In the genomic region with DNA sequence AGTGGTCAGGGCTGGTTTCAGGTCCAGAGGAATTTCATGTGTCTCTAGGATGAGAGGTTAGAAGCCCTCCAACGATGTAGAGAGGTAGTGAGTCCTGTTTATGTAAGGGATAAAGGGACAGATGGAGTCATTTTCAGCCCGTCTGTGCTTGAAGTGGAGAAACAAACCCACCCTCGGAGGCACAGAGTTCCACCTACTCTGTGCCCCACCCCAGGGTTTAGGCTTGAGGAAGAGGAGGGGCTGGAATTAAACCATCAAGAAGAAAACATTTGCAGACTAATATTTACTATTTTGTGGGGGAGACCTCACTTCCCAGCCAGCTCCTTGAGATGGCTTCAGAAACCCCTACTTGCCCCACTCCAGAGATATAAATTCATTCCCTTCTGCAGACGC, we compare ENCODE assay signal across 8 cellular contexts. TPM values are rescaled to one million over a fixed set of nuclear protein-coding genes. Genes with fewer than 3 reads are reported as not detected.
DNase-seq lines count a peak whose midpoint lies in the region; ATAC-seq and TF ChIP-seq lines count a peak whose summit lies in the region.

No MANE protein-coding gene starts in this region.

- POLR2A ChIA-PET in activated CD4-positive, alpha-beta memory T cell treated with anti-CD3 and anti-CD28 coated beads, Interleukin-2, amount 10 ng/mL, durations not matched to agents 7 days and 5 days (lab: Charles Lee), result interaction anchor here (1.0 to 3.2 kb wide), 7 partner anchors 11 to 485 kb away, joined by 3 to 28 read pairs (median 6); a partner anchor contains a TSS

- H3K4me1 Mint-ChIP-seq in activated naive CD4-positive, alpha-beta T cell treated with anti-CD3 and anti-CD28 coated beads, Interleukin-2, amount 10 ng/mL, durations not matched to agents 7 days and 5 days, result peaks cover 34% of the 10 kb centered on the region
- H3K4me1 Mint-ChIP-seq in activated CD4-positive, alpha-beta memory T cell treated with anti-CD3 and anti-CD28 coated beads, Interleukin-2, amount 10 ng/mL, durations not matched to agents 7 days and 5 days, result peaks cover 27% of the 10 kb centered on the region

- TF ChIP-seq EP300 in transverse colon (IDR thresholded peaks at IDR 0.05; ENCODE audit: low read depth), result no peak

- in situ Hi-C loops in transverse colon (cut with MboI; ENCODE audit: low pct_ligation_motif_present in 1 of 4, low pct_unique_long_range_greater_than_20kb in 1 of 4, low sequenced_read_pairs in 3 of 4), result no loop called here

- DNase-seq in activated naive CD4-positive, alpha-beta T cell treated with anti-CD3 and anti-CD28 coated beads, Interleukin-2, amount 10 ng/mL, durations not matched to agents 7 days and 5 days, result no peak
- DNase-seq in activated naive CD4-positive, alpha-beta T cell (lab: John Stamatoyannopoulos, UW), result no peak
- DNase-seq in activated CD4-positive, alpha-beta memory T cell treated with anti-CD3 and anti-CD28 coated beads, Interleukin-2, amount 10 ng/mL, durations not matched to agents 7 days and 5 days, result no peak
- no peak for DNase-seq in kidney epithelial cell (ENCODE audit: low read depth)
- DNase-seq in transverse colon, result no peak
- DNase-seq in midbrain (lab: John Stamatoyannopoulos, UW), result no peak
- DNase-seq in stimulated activated naive CD4-positive, alpha-beta T cell treated with Interleukin-2 at 50 U/mL for 16 hours (lab: John Stamatoyannopoulos, UW), result no peak

- ATAC-seq in GM19397 (IDR thresholded peaks at IDR 0.05; ENCODE audit: unreplicated experiment), result no peak

- H3K36me3 ChIP-seq in kidney epithelial cell (ENCODE audit: control insufficient read depth, insufficient read depth, low read length) (no peaks in the 10 kb centered on the region), transverse colon (no peaks in the 10 kb centered on the region)

- H3K4me1 ChIP-seq in transverse colon, result peaks cover 0 to 22% (median 3%) of the 10 kb centered on the region in 4 donors

- no peaks in the 10 kb centered on the region for H3K27me3 ChIP-seq in kidney epithelial cell (ENCODE audit: control insufficient read depth, insufficient read depth, low read length)
- H3K27me3 ChIP-seq in transverse colon, result no peaks in the 10 kb centered on the region

- H3K4me3 ChIP-seq in kidney epithelial cell (ENCODE audit: low read depth, low read length) (peak overlapping the region; percentile 46), transverse colon (peak overlapping the region in 3 of 4 donors; percentile 29 to 83 (median 49))

- peak overlapping the region; percentile 77 to 86 (median 84) for H3K27ac ChIP-seq in transverse colon

- WGBS in transverse colon (ENCODE audit: low coverage in 1 of 2), 2 donors, result 58% methylated on average over 4 of the region's 4 CpGs; no CpG with 5 or more reads in 1 of the 2 donors

- peaks cover 24% of the 10 kb centered on the region for H3K36me3 Mint-ChIP-seq in activated naive CD4-positive, alpha-beta T cell treated with anti-CD3 and anti-CD28 coated beads, Interleukin-2, amount 10 ng/mL, durations not matched to agents 7 days and 5 days
- peaks cover 22% of the 10 kb centered on the region for H3K36me3 Mint-ChIP-seq in activated CD4-positive, alpha-beta memory T cell treated with anti-CD3 and anti-CD28 coated beads, Interleukin-2, amount 10 ng/mL, durations not matched to agents 7 days and 5 days (ENCODE audit: low read depth)

- H3K27me3 Mint-ChIP-seq in activated naive CD4-positive, alpha-beta T cell treated with anti-CD3 and anti-CD28 coated beads, Interleukin-2, amount 10 ng/mL, durations not matched to agents 7 days and 5 days, result no peaks in the 10 kb centered on the region
- H3K27me3 Mint-ChIP-seq in activated CD4-positive, alpha-beta memory T cell treated with anti-CD3 and anti-CD28 coated beads, Interleukin-2, amount 10 ng/mL, durations not matched to agents 7 days and 5 days, result no peaks in the 10 kb centered on the region

- H3K9me3 ChIP-seq in transverse colon, result no peaks in the 10 kb centered on the region

- peak overlapping the region; percentile 92 for H3K27ac Mint-ChIP-seq in activated naive CD4-positive, alpha-beta T cell treated with anti-CD3 and anti-CD28 coated beads, Interleukin-2, amount 10 ng/mL, durations not matched to agents 7 days and 5 days
- H3K27ac Mint-ChIP-seq in activated CD4-positive, alpha-beta memory T cell treated with anti-CD3 and anti-CD28 coated beads, Interleukin-2, amount 10 ng/mL, durations not matched to agents 7 days and 5 days, result peak overlapping the region; percentile 59

- CTCF ChIA-PET in activated naive CD4-positive, alpha-beta T cell treated with anti-CD3 and anti-CD28 coated beads, Interleukin-2, amount 10 ng/mL, durations not matched to agents 7 days and 5 days (lab: Charles Lee), result interaction anchor here (0.6 to 1.1 kb wide), 2 partner anchors 110 to 359 kb away, joined by 3 read pairs; no protein-coding TSS in a partner anchor
- CTCF ChIA-PET in activated CD4-positive, alpha-beta memory T cell treated with anti-CD3 and anti-CD28 coated beads, Interleukin-2, amount 10 ng/mL, durations not matched to agents 7 days and 5 days (lab: Charles Lee), result interaction anchor here (2.6 kb wide), 1 partner anchor 111 kb away, joined by 9 read pairs; no protein-coding TSS in a partner anchor

- intact Hi-C loops in transverse colon (cut with DNase I; ENCODE audit: low total_unique reads), result no loop called here

- no peak for TF ChIP-seq POLR2A in transverse colon (IDR thresholded peaks at IDR 0.05)

- no peak for TF ChIP-seq CTCF in kidney epithelial cell (IDR thresholded peaks at IDR 0.05; ENCODE audit: insufficient read depth, low read length, poor library complexity, severe bottlenecking)
- no peak for TF ChIP-seq CTCF in transverse colon (IDR thresholded peaks at IDR 0.05)

- peaks cover 7% of the 10 kb centered on the region for H3K9me3 Mint-ChIP-seq in activated naive CD4-positive, alpha-beta T cell treated with anti-CD3 and anti-CD28 coated beads, Interleukin-2, amount 10 ng/mL, durations not matched to agents 7 days and 5 days
- peaks cover 4% of the 10 kb centered on the region for H3K9me3 Mint-ChIP-seq in activated CD4-positive, alpha-beta memory T cell treated with anti-CD3 and anti-CD28 coated beads, Interleukin-2, amount 10 ng/mL, durations not matched to agents 7 days and 5 days

- H3K4me3 Mint-ChIP-seq in activated naive CD4-positive, alpha-beta T cell treated with anti-CD3 and anti-CD28 coated beads, Interleukin-2, amount 10 ng/mL, durations not matched to agents 7 days and 5 days, result peak overlapping the region; percentile 95
- H3K4me3 Mint-ChIP-seq in activated CD4-positive, alpha-beta memory T cell treated with anti-CD3 and anti-CD28 coated beads, Interleukin-2, amount 10 ng/mL, durations not matched to agents 7 days and 5 days, result peak overlapping the region; percentile 90

RNA-seq across cellular contexts. Expression of a gene that starts 0.9 kb away (rescaled TPM):
- total RNA-seq in activated CD4-positive, alpha-beta memory T cell treated with anti-CD3 and anti-CD28 coated beads, Interleukin-2, amount 10 ng/mL, durations not matched to agents 7 days and 5 days, result 10 to 100 TPM; 34.9 to 36.7 TPM
- total RNA-seq in kidney epithelial cell (29.9 and 36.1 TPM in 2 replicates), transverse colon (10 to 100 TPM; 29.5 to 36.6 (median 31.7) TPM)

RNA-seq across cellular contexts. Expression of a gene that starts 33.1 kb away (rescaled TPM):
- under 1 TPM; 0.08 to 0.13 TPM for total RNA-seq in activated CD4-positive, alpha-beta memory T cell treated with anti-CD3 and anti-CD28 coated beads, Interleukin-2, amount 10 ng/mL, durations not matched to agents 7 days and 5 days
- total RNA-seq in kidney epithelial cell (11.8 and 13.0 TPM in 2 replicates), transverse colon (1 to 10 TPM; 1.1 to 3.0 (median 2.5) TPM)
